In genomic region chr16:11976850-11977205, GRCh38 we compare ENCODE assay signal across 8 cellular contexts. TPM values are rescaled to one million over a fixed set of nuclear protein-coding genes. Genes with fewer than 3 reads are reported as not detected.
DNase-seq lines count a peak whose midpoint lies in the region; ATAC-seq, FAIRE-seq and TF ChIP-seq lines count a peak whose summit lies in the region.

No MANE protein-coding gene starts in this region.

- in situ Hi-C loops in G401 (cut with HindIII; ENCODE audit: low sequenced_read_pairs): no loop called here

- peak overlapping the region; percentile 61 for H3K4me2 ChIP-seq in fibroblast of lung (ENCODE audit: extremely low read depth, insufficient read depth, low read length)

- peak; percentile 18 for ATAC-seq in RWPE2 (ENCODE audit: low read depth)

- TF ChIP-seq CTCF in RWPE2 (IDR thresholded peaks at IDR 0.05; ENCODE audit: poor library complexity, severe bottlenecking): no peak
- TF ChIP-seq CTCF in fibroblast of lung (conservative IDR thresholded peaks at IDR 0.05 in 1 of 2, IDR thresholded peaks at IDR 0.05 in 1 of 2; ENCODE audit: low read depth in 1 of 2, low read length in 2 of 2): no peak

- H3K9me3 ChIP-seq in RWPE2 (ENCODE audit: severe bottlenecking): no peaks in the 10 kb centered on the region
- no peaks in the 10 kb centered on the region for H3K9me3 ChIP-seq in fibroblast of lung (ENCODE audit: control insufficient read depth, insufficient read depth, low read depth, low read length)

- no peak for FAIRE-seq in urothelium cell line (lab: Jason Lieb, UNC)

- H3K27ac ChIP-seq in RWPE2 (ENCODE audit: poor library complexity, severe bottlenecking) (peak overlapping the region; percentile 63), fibroblast of lung (ENCODE audit: insufficient read depth, low read length) (peak overlapping the region; percentile 35), rectal smooth muscle tissue (ENCODE audit: low read depth, low read length) (peak overlapping the region; percentile 48)

- peaks cover 13% of the 10 kb centered on the region for H3K79me2 ChIP-seq in fibroblast of lung (ENCODE audit: control insufficient read depth, insufficient read depth, low read length)

- no peaks in the 10 kb centered on the region for H3K36me3 ChIP-seq in RWPE2 (ENCODE audit: low read depth)
- no peaks in the 10 kb centered on the region for H3K36me3 ChIP-seq in fibroblast of lung (ENCODE audit: control insufficient read depth, insufficient read depth, low read length)
- H3K36me3 ChIP-seq in rectal smooth muscle tissue (ENCODE audit: control insufficient read depth, insufficient read depth, low read length): no peaks in the 10 kb centered on the region

- peak overlapping the region; percentile 76 for H3K9ac ChIP-seq in fibroblast of lung (ENCODE audit: insufficient read depth, low read length)
- H3K9ac ChIP-seq in rectal smooth muscle tissue (ENCODE audit: low read length): peak overlapping the region; percentile 78

- H2AFZ ChIP-seq in fibroblast of lung (ENCODE audit: low read length): peak overlapping the region; percentile 50

- H3K4me3 ChIP-seq in RWPE2 (ENCODE audit: severe bottlenecking): peak overlapping the region; percentile 87
- H3K4me3 ChIP-seq in fibroblast of lung (replicated peaks in 1 of 4; ENCODE audit: control extremely low read depth in 1 of 4, insufficient read depth in 1 of 4, low read depth in 3 of 4, low read length in 4 of 4): peak overlapping the region; percentile 86 to 97 (median 92)
- H3K4me3 ChIP-seq in rectal smooth muscle tissue (ENCODE audit: low read length): peak overlapping the region; percentile 98

- no peaks in the 10 kb centered on the region for H3K27me3 ChIP-seq in RWPE2 (ENCODE audit: insufficient read depth, poor library complexity, severe bottlenecking)
- H3K27me3 ChIP-seq in fibroblast of lung (ENCODE audit: control insufficient read depth, insufficient read depth, low read length): no peaks in the 10 kb centered on the region
- H3K27me3 ChIP-seq in rectal smooth muscle tissue (ENCODE audit: control insufficient read depth, insufficient read depth, low read length): no peaks in the 10 kb centered on the region

- H4K20me1 ChIP-seq in fibroblast of lung (ENCODE audit: control insufficient read depth, extremely low read depth, insufficient read depth, low read length): no peaks in the 10 kb centered on the region

- peaks cover 10% of the 10 kb centered on the region for H3K4me1 ChIP-seq in RWPE2 (ENCODE audit: insufficient read depth, poor library complexity, severe bottlenecking)
- no peaks in the 10 kb centered on the region for H3K4me1 ChIP-seq in fibroblast of lung (ENCODE audit: control insufficient read depth, extremely low read depth, insufficient read depth, low read length)
- H3K4me1 ChIP-seq in rectal smooth muscle tissue (ENCODE audit: control insufficient read depth, insufficient read depth, low read length): peaks cover 9% of the 10 kb centered on the region

- peak; percentile 33 for DNase-seq in DMS53 (lab: John Stamatoyannopoulos, UW)
- no peak for DNase-seq in DMS53 treated with DMSO at 0.1 percent for 48 hours (lab: John Stamatoyannopoulos, UW; ENCODE audit: unreplicated experiment)
- no peak for DNase-seq in RWPE2 (ENCODE audit: low spot score)
- no peak for DNase-seq in fibroblast of lung (ENCODE audit: low read depth in 2 of 2)
- DNase-seq in urothelium cell line (ENCODE audit: low spot score): no peak
- DNase-seq in activated CD4-positive, CD25-positive, alpha-beta regulatory T cell treated with anti-CD3 and anti-CD28 coated beads, Interleukin-2, amount 50 U/mL, for 72 hours: no peak
- DNase-seq in G401 (ENCODE audit: low spot score): no peak

RNA-seq across cellular contexts. Expression of gene SNX29, which starts 0.3 kb away (rescaled TPM):
- 10.0 and 18.2 TPM in 2 replicates for total RNA-seq in fibroblast of lung
- polyA plus RNA-seq in fibroblast of lung: 11.6 and 11.7 TPM in 2 replicates
- 8.3 and 9.3 TPM in 2 replicates for polyA plus RNA-seq in fibroblast of lung (2012)
- 24.3 and 26.9 TPM in 2 replicates for polyA minus RNA-seq in fibroblast of lung (ENCODE audit: low replicate concordance)
- 6.7 and 7.7 TPM in 2 replicates for total RNA-seq in G401 (2014; rRNA removed; shearing (Covaris generic))

RNA-seq across cellular contexts. Expression of gene TNFRSF17, which starts 11.8 kb away (rescaled TPM):
- not detected in 2 replicates for total RNA-seq in fibroblast of lung
- not detected in 2 replicates for polyA plus RNA-seq in fibroblast of lung
- polyA plus RNA-seq in fibroblast of lung (2012): not detected in 2 replicates
- not detected in 2 replicates for polyA minus RNA-seq in fibroblast of lung (ENCODE audit: low replicate concordance)
- not detected in 2 replicates for total RNA-seq in G401 (2014; rRNA removed; shearing (Covaris generic))

RNA-seq across cellular contexts. Expression of gene NPIPB2, which starts 35.0 kb away (rescaled TPM):
- total RNA-seq in fibroblast of lung: 3.3 and 4.6 TPM in 2 replicates
- 1.2 and 4.2 TPM in 2 replicates for polyA plus RNA-seq in fibroblast of lung
- 2.1 and 2.5 TPM in 2 replicates for polyA plus RNA-seq in fibroblast of lung (2012)
- not detected in 2 replicates for polyA minus RNA-seq in fibroblast of lung (ENCODE audit: low replicate concordance)
- 0.43 and 0.47 TPM in 2 replicates for total RNA-seq in G401 (2014; rRNA removed; shearing (Covaris generic))
